Comparison of ENCODE assay signal across 14 cellular contexts in the genomic region with DNA sequence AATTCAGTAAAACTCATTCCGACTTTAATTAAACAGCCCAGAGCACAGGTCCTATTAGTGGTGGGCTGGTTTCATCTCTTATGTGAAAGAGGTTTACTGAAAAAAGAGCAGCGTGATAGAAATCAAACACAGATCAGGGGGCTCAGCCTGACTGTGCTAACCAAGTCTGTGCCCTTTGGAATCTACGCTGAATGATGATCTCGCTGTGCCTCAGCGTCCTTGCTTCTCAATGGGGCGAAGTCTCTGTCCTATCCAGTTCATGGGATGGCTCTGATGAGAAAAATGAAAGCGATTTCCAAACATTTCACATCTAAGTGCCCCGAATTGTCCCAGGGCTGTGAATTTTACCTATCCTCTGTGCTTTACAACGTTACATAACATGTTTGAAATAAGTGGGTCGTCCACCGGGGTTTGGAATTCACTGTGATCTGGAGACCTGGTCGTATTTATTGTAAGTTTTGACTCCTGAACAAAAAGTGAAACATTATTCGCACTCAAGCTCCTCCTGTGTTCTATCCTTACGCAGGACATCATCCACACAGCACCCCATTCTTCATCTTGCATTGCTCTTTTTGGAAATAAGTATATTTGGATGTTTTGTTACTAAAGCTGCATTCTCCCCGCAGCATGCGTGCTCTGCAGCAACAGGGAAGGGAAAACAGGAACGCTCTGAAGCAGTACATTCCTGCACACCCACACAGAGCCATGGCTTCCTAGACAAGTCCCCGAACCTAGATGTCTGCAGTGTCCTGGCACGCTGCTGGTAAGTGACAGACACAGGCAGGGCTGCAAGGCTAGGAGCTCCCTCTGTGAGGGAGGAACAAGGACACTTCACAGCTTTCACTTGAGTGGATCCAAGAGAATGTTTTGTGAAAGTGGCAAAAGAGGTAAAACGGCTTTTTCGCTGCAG.
A peak's percentile ranks its signal among the peaks of the same experiment; 100 is the strongest.
DNase-seq lines count a peak whose midpoint lies in the region; ATAC-seq and TF ChIP-seq lines count a peak whose summit lies in the region.
"Had no signal": no experiment of that assay in that cellular context is flagged by ENCODE, and none has a peak within 500 bp of the region (broad histone marks: within the 10 kb centered on the region; RNA-seq: fewer than 3 reads in every experiment).

No MANE protein-coding gene starts in this region.

- ATAC-seq in PC-3 = no peak
- no peak for ATAC-seq in GM23338
- ATAC-seq: CD8-positive, alpha-beta T cell had no signal

- peaks cover 17% of the 10 kb centered on the region for H3K9me3 Mint-ChIP-seq in GM23338

- no peak overlapping the region for H3K4me3 ChIP-seq in PC-3 (ENCODE audit: low read length)
- no peak overlapping the region for H3K4me3 ChIP-seq in GM23338

- H3K36me3 ChIP-seq in PC-3 (ENCODE audit: low read depth, low read length) = no peaks in the 10 kb centered on the region
- no peaks in the 10 kb centered on the region; the same call in 1 of the 2 replicates for H3K36me3 ChIP-seq in GM23338 (ENCODE audit: insufficient read depth)

- H3K36me3 Mint-ChIP-seq in GM23338 (ENCODE audit: low read depth) = peaks cover 16% of the 10 kb centered on the region

- CTCF ChIA-PET in PC-3 (lab: Charles Lee) = no interaction called here

- no peak overlapping the region for H3K4me3 Mint-ChIP-seq in GM23338
- H3K4me3 Mint-ChIP-seq: activated naive CD4-positive, alpha-beta T cell treated with anti-CD3 and anti-CD28 coated beads, Interleukin-2, amount 50 U/mL, for 24 hours; CD8-positive, alpha-beta T cell had no signal

- no peak for DNase-seq in PC-3
- peak; percentile 18 for DNase-seq in cerebellar cortex (ENCODE audit: low spot score)
- DNase-seq in mesenteric fat pad (ENCODE audit: low spot score) = peak; percentile 60
- peak; percentile 63 for DNase-seq in superior temporal gyrus (ENCODE audit: extremely low spot score)
- DNase-seq in GM23338 (ENCODE audit: low spot score) = no peak
- no peak for DNase-seq in DMS153 treated with DMSO at 0.1 percent for 48 hours (lab: John Stamatoyannopoulos, UW; ENCODE audit: unreplicated experiment)
- no peak for DNase-seq in stimulated activated CD4-positive, alpha-beta T cell treated with anti-CD3 and anti-CD28 coated beads, Interleukin-4, amount 100 ng/mL, for 4 hours
- no peak for DNase-seq in NCI-H1694 (lab: John Stamatoyannopoulos, UW)
- DNase-seq: CD8-positive, alpha-beta T cell; GDM1; kidney glomerular epithelial cell; NCI-H446; T-helper 9 cell had no signal

- intact Hi-C loops in PC-3 (cut with micrococcal nuclease) = no loop called here

- 0 out of 2 replicates have a peak overlapping the region, but pooled peaks have one; percentile 75 for H3K4me2 ChIP-seq in PC-3 (ENCODE audit: low read length)
- no peak overlapping the region for H3K4me2 ChIP-seq in GM23338

- no peaks in the 10 kb centered on the region for H3K79me2 ChIP-seq in PC-3 (ENCODE audit: low read length)
- H3K79me2 ChIP-seq in GM23338 (replicated peaks; ENCODE audit: insufficient read depth) = no peaks in the 10 kb centered on the region

- no peak overlapping the region for H3K27ac Mint-ChIP-seq in GM23338
- H3K27ac Mint-ChIP-seq: activated naive CD4-positive, alpha-beta T cell treated with anti-CD3 and anti-CD28 coated beads, Interleukin-2, amount 50 U/mL, for 24 hours; CD8-positive, alpha-beta T cell had no signal

- no peak overlapping the region for H3K9ac ChIP-seq in PC-3 (ENCODE audit: low read length)

- H3K4me1 ChIP-seq in PC-3 (ENCODE audit: insufficient read depth, low read length) (peaks cover 22% of the 10 kb centered on the region), GM23338 (ENCODE audit: insufficient read depth) (no peaks in the 10 kb centered on the region)

- H3F3A ChIP-seq in PC-3 (ENCODE audit: low read length, unreplicated experiment) (no peaks in the 10 kb centered on the region), GM23338 (replicated peaks; ENCODE audit: low read depth) (no peaks in the 10 kb centered on the region)

- H3K9me2 ChIP-seq in PC-3 (replicated peaks; ENCODE audit: low read length) = no peaks in the 10 kb centered on the region
- no peaks in the 10 kb centered on the region for H3K9me2 ChIP-seq in GM23338 (ENCODE audit: insufficient read depth)

- BruUV-seq in PC-3 (replicated peaks; lab: Mats Ljungman, UMichigan) = no TSS peak

- H3K27me3 Mint-ChIP-seq in GM23338 (ENCODE audit: insufficient read depth, low read depth, poor library complexity) = peaks cover 3% of the 10 kb centered on the region

- H3K27me3 ChIP-seq in PC-3 (ENCODE audit: low read length) (no peaks in the 10 kb centered on the region), GM23338 (ENCODE audit: insufficient read depth) (no peaks in the 10 kb centered on the region)

- POLR2A ChIA-PET in PC-3 (lab: Charles Lee; ENCODE audit: unreplicated experiment) = no interaction called here

- TF ChIP-seq CTCF in PC-3 (conservative IDR thresholded peaks at IDR 0.05; ENCODE audit: low read depth, low read length) (no peak), GM23338 (conservative IDR thresholded peaks at IDR 0.05; ENCODE audit: low read depth in 2 of 2) (no peak)

- H3K4me1 Mint-ChIP-seq in GM23338 = 0 out of 3 replicates have a peak, but pooled peaks cover 4% of the 10 kb centered on the region

- H3K9me3 ChIP-seq in PC-3 (ENCODE audit: low read length) = no peaks in the 10 kb centered on the region

- no peaks in the 10 kb centered on the region for H4K20me1 ChIP-seq in PC-3 (ENCODE audit: low read length)
- no peaks in the 10 kb centered on the region for H4K20me1 ChIP-seq in GM23338 (replicated peaks; ENCODE audit: insufficient read depth)

- no peak overlapping the region for H2AFZ ChIP-seq in PC-3 (ENCODE audit: low read length)
- no peak overlapping the region for H2AFZ ChIP-seq in GM23338

- H3K27ac ChIP-seq in PC-3 (ENCODE audit: low read length) (no peak overlapping the region), GM23338 (ENCODE audit: low read depth) (no peak overlapping the region)

TF ChIP-seq in GM23338, 12 proteins besides CTCF, POLR2A, EP300 and RAD21 (continues in another document):
- TF ChIP-seq ZNF114 (CRISPR knock-in tag; IDR thresholded peaks at IDR 0.05) (no peak), JUNB (IDR thresholded peaks at IDR 0.05; ENCODE audit: unreplicated experiment) (no peak), CREB1 (CRISPR knock-in tag; IDR thresholded peaks at IDR 0.05; ENCODE audit: low read depth) (no peak), NANOG (IDR thresholded peaks at IDR 0.05; ENCODE audit: borderline replicate concordance) (no peak), ZNF331 (CRISPR knock-in tag; IDR thresholded peaks at IDR 0.05; ENCODE audit: low read depth) (no peak), EZH2 (IDR thresholded peaks at IDR 0.05; ENCODE audit: low read depth, unreplicated experiment) (no peak), REST (IDR thresholded peaks at IDR 0.05; ENCODE audit: unreplicated experiment) (no peak)

Comparison
In these comparisons a context has a peak if more than half of its experiments do, and no peak if none do; other contexts are left out.
1. DNase-seq: peak in cerebellar cortex (single experiment), mesenteric fat pad (single experiment) and superior temporal gyrus (single experiment); none in PC-3 (single experiment), GM23338 (single experiment), DMS153 treated with DMSO at 0.1 percent for 48 hours (single experiment), stimulated activated CD4-positive, alpha-beta T cell treated with anti-CD3 and anti-CD28 coated beads, Interleukin-4, amount 100 ng/mL, for 4 hours (0 of 2) and NCI-H1694 (single experiment).